Comparison of ENCODE assay signal across 1 cellular context in the genomic region with DNA sequence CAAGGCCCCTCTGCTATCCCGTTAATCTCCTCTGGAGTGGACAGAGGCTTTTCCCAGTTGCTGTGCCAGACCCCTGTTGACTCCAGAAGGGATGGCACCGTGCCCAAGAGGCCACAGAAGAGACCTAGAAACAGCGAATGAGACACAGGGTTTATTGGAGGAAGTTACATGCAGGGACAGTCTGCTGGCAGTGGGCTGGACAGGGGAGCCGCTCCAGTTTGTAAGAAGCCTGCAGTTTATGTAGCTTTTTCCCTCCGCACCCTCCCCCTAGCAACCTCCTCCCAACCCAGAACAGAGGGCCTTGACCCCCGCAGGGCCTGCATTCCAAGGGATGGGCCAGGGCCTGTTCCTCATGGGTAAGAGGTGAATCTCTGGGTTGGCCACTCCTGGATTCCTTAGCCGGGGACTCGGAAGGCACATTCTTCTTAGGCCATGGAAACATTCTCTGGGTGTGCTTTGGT.
TF ChIP-seq lines count a peak whose summit lies in the region.

No MANE protein-coding gene starts in this region.

TF ChIP-seq in HepG2, 621 proteins besides CTCF, POLR2A, EP300 and RAD21 (continued from another document):
- TF ChIP-seq, protein P1, sequence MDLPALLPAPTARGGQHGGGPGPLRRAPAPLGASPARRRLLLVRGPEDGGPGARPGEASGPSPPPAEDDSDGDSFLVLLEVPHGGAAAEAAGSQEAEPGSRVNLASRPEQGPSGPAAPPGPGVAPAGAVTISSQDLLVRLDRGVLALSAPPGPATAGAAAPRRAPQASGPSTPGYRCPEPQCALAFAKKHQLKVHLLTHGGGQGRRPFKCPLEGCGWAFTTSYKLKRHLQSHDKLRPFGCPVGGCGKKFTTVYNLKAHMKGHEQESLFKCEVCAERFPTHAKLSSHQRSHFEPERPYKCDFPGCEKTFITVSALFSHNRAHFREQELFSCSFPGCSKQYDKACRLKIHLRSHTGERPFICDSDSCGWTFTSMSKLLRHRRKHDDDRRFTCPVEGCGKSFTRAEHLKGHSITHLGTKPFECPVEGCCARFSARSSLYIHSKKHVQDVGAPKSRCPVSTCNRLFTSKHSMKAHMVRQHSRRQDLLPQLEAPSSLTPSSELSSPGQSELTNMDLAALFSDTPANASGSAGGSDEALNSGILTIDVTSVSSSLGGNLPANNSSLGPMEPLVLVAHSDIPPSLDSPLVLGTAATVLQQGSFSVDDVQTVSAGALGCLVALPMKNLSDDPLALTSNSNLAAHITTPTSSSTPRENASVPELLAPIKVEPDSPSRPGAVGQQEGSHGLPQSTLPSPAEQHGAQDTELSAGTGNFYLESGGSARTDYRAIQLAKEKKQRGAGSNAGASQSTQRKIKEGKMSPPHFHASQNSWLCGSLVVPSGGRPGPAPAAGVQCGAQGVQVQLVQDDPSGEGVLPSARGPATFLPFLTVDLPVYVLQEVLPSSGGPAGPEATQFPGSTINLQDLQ (CRISPR knock-in tag; IDR thresholded peaks at IDR 0.05), result no peak
- TF ChIP-seq MAFG (CRISPR knock-in tag; IDR thresholded peaks at IDR 0.05) (no peak), ZBTB42 (CRISPR knock-in tag; IDR thresholded peaks at IDR 0.05) (no peak), ZNF232 (CRISPR knock-in tag; IDR thresholded peaks at IDR 0.05; ENCODE audit: borderline replicate concordance) (no peak), KMT2B (CRISPR knock-in tag; IDR thresholded peaks at IDR 0.05) (no peak), ZNF460 (CRISPR knock-in tag; IDR thresholded peaks at IDR 0.05; ENCODE audit: borderline replicate concordance) (no peak), SALL1 (CRISPR knock-in tag; IDR thresholded peaks at IDR 0.05) (no peak), FLYWCH1 (CRISPR knock-in tag; IDR thresholded peaks at IDR 0.05) (no peak)
- TF ChIP-seq, protein P2, sequence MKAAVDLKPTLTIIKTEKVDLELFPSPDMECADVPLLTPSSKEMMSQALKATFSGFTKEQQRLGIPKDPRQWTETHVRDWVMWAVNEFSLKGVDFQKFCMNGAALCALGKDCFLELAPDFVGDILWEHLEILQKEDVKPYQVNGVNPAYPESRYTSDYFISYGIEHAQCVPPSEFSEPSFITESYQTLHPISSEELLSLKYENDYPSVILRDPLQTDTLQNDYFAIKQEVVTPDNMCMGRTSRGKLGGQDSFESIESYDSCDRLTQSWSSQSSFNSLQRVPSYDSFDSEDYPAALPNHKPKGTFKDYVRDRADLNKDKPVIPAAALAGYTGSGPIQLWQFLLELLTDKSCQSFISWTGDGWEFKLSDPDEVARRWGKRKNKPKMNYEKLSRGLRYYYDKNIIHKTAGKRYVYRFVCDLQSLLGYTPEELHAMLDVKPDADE (CRISPR knock-in tag; IDR thresholded peaks at IDR 0.05), result no peak
- TF ChIP-seq, protein P3, sequence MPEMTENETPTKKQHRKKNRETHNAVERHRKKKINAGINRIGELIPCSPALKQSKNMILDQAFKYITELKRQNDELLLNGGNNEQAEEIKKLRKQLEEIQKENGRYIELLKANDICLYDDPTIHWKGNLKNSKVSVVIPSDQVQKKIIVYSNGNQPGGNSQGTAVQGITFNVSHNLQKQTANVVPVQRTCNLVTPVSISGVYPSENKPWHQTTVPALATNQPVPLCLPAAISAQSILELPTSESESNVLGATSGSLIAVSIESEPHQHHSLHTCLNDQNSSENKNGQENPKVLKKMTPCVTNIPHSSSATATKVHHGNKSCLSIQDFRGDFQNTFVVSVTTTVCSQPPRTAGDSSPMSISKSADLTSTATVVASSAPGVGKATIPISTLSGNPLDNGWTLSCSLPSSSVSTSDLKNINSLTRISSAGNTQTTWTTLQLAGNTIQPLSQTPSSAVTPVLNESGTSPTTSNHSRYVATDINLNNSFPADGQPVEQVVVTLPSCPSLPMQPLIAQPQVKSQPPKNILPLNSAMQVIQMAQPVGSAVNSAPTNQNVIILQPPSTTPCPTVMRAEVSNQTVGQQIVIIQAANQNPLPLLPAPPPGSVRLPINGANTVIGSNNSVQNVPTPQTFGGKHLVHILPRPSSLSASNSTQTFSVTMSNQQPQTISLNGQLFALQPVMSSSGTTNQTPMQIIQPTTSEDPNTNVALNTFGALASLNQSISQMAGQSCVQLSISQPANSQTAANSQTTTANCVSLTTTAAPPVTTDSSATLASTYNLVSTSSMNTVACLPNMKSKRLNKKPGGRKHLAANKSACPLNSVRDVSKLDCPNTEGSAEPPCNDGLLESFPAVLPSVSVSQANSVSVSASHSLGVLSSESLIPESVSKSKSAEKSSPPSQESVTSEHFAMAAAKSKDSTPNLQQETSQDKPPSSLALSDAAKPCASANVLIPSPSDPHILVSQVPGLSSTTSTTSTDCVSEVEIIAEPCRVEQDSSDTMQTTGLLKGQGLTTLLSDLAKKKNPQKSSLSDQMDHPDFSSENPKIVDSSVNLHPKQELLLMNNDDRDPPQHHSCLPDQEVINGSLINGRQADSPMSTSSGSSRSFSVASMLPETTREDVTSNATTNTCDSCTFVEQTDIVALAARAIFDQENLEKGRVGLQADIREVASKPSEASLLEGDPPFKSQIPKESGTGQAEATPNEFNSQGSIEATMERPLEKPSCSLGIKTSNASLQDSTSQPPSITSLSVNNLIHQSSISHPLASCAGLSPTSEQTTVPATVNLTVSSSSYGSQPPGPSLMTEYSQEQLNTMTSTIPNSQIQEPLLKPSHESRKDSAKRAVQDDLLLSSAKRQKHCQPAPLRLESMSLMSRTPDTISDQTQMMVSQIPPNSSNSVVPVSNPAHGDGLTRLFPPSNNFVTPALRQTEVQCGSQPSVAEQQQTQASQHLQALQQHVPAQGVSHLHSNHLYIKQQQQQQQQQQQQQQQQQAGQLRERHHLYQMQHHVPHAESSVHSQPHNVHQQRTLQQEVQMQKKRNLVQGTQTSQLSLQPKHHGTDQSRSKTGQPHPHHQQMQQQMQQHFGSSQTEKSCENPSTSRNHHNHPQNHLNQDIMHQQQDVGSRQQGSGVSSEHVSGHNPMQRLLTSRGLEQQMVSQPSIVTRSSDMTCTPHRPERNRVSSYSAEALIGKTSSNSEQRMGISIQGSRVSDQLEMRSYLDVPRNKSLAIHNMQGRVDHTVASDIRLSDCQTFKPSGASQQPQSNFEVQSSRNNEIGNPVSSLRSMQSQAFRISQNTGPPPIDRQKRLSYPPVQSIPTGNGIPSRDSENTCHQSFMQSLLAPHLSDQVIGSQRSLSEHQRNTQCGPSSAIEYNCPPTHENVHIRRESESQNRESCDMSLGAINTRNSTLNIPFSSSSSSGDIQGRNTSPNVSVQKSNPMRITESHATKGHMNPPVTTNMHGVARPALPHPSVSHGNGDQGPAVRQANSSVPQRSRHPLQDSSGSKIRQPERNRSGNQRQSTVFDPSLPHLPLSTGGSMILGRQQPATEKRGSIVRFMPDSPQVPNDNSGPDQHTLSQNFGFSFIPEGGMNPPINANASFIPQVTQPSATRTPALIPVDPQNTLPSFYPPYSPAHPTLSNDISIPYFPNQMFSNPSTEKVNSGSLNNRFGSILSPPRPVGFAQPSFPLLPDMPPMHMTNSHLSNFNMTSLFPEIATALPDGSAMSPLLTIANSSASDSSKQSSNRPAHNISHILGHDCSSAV (CRISPR knock-in tag; IDR thresholded peaks at IDR 0.05; ENCODE audit: borderline replicate concordance), result no peak
- TF ChIP-seq, protein P4, sequence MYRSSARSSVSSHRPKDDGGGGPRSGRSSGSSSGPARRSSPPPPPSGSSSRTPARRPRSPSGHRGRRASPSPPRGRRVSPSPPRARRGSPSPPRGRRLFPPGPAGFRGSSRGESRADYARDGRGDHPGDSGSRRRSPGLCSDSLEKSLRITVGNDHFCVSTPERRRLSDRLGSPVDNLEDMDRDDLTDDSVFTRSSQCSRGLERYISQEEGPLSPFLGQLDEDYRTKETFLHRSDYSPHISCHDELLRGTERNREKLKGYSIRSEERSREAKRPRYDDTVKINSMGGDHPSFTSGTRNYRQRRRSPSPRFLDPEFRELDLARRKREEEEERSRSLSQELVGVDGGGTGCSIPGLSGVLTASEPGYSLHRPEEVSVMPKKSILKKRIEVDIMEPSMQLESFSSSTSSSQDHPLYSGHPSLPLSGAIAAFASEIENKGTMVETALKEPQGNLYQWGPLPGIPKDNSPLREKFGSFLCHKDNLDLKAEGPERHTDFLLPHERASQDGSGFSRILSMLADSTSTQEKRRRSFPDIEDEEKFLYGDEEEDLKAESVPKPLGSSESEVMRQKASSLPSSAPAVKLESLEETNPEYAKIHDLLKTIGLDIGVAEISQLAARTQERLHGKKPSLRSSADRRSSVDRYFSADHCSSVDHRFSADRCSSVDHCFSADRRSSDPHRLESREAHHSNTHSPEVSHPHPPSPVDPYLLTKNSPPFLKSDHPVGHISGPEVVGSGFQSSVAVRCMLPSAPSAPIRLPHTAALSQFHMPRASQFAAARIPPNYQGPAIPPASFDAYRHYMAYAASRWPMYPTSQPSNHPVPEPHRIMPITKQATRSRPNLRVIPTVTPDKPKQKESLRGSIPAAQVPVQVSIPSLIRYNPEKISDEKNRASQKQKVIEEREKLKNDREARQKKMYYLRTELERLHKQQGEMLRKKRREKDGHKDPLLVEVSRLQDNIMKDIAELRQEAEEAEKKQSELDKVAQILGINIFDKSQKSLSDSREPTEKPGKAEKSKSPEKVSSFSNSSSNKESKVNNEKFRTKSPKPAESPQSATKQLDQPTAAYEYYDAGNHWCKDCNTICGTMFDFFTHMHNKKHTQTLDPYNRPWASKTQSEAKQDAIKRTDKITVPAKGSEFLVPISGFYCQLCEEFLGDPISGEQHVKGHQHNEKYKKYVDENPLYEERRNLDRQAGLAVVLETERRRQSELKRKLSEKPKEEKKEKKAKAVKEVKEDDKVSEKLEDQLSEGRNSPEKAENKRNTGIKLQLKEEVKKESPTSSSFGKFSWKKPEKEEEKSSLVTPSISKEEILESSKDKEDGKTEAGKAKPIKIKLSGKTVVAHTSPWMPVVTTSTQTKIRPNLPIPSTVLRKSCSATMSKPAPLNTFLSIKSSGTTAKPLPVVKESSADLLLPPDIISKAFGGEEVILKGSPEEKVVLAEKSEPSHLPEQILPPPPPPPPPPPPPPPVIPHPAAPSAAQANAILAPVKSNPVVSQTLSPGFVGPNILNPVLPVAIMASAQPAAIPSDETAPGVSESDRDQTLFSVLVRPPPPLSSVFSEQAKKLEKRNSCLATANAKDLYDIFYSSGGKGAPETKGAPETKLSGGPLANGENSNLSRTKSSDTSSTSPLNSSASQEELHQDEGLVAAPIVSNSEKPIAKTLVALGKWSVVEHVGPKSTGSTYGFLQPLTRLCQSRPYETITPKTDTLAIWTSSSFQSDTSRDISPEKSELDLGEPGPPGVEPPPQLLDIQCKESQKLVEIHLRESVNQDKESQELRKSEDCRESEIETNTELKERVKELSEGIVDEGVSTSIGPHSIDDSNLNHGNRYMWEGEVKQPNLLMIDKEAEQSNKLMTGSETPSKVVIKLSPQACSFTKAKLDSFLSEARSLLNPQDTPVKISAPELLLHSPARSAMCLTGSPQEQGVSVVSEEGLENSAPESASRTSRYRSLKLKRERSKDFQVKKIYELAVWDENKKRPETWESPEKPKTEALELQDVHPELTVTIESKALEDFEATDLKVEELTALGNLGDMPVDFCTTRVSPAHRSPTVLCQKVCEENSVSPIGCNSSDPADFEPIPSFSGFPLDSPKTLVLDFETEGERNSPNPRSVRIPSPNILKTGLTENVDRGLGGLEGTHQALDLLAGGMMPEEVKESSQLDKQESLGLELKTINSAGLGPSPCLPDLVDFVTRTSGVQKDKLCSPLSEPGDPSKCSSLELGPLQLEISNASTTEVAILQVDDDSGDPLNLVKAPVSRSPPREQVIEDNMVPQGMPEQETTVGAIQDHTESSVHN (CRISPR knock-in tag; IDR thresholded peaks at IDR 0.05), result no peak
- TF ChIP-seq, protein P5, sequence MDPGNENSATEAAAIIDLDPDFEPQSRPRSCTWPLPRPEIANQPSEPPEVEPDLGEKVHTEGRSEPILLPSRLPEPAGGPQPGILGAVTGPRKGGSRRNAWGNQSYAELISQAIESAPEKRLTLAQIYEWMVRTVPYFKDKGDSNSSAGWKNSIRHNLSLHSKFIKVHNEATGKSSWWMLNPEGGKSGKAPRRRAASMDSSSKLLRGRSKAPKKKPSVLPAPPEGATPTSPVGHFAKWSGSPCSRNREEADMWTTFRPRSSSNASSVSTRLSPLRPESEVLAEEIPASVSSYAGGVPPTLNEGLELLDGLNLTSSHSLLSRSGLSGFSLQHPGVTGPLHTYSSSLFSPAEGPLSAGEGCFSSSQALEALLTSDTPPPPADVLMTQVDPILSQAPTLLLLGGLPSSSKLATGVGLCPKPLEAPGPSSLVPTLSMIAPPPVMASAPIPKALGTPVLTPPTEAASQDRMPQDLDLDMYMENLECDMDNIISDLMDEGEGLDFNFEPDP (CRISPR knock-in tag; conservative IDR thresholded peaks at IDR 0.05), result no peak
TF ChIP-seq in HepG2: peak in this region for 0.
